Comparison of ENCODE assay signal across 18 cellular contexts in the genomic region with DNA sequence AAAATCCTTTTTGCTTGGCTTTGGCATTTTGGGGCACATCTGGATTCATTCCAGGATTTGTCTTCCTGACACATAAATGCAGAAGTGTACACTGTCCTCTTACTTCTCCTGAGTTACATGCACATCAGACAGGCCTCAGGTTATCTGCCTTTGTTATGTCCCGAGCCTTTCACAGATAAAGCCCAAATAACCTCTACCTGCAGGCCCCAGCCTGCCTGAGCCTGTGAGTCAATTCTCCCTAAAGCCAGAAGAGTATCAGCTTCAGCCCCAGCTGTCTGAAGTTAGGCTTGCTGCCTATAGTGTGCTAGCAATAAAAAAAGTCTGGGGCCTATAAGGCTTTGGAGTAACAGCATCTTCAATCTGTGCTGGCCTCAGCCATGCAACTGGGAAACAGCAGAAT.
"Had no signal": no experiment of that assay in that cellular context is flagged by ENCODE, and none has a peak within 500 bp of the region (broad histone marks: within the 10 kb centered on the region; RNA-seq: fewer than 3 reads in every experiment).

No MANE protein-coding gene starts in this region.

- H3K27ac Mint-ChIP-seq: activated CD8-positive, alpha-beta T cell treated with anti-CD3 and anti-CD28 coated beads, Interleukin-2, amount 10 ng/mL, durations not matched to agents 7 days and 5 days; activated naive CD4-positive, alpha-beta T cell treated with anti-CD3 and anti-CD28 coated beads, Interleukin-2, amount 50 U/mL, for 72 hours; activated T-cell treated with anti-CD3 and anti-CD28 coated beads, Interleukin-2, amount 50 U/mL, for 72 hours; neural progenitor cell; T-helper 17 cell; WTC11 had no signal

- DNase-seq: activated CD4-positive, alpha-beta T cell treated with anti-CD3 and anti-CD28 coated beads for 48 hours; activated CD8-positive, alpha-beta memory T cell treated with anti-CD3 and anti-CD28 coated beads, Interleukin-2, amount 50 U/mL, for 4 hours; activated CD8-positive, alpha-beta T cell treated with anti-CD3 and anti-CD28 coated beads, Interleukin-2, amount 10 ng/mL, durations not matched to agents 7 days and 5 days; activated gamma-delta T cell; activated T-cell treated with anti-CD3 and anti-CD28 coated beads, Interleukin-2, amount 50 U/mL, for 72 hours; caudate nucleus; colonic mucosa; gastrocnemius medialis; heart left ventricle; stimulated activated CD4-positive, alpha-beta T cell treated with anti-CD3 and anti-CD28 coated beads, Interleukin-12 subunit alpha, Interleukin-12 subunit beta, amount 100 ng/mL, for 4 hours; stimulated activated CD4-positive, alpha-beta T cell treated with anti-CD3 and anti-CD28 coated beads, Interleukin-2, amount 100 ng/mL, for 24 hours; stomach; T-helper 17 cell had no signal

- H3K4me3 Mint-ChIP-seq: activated CD8-positive, alpha-beta T cell treated with anti-CD3 and anti-CD28 coated beads, Interleukin-2, amount 10 ng/mL, durations not matched to agents 7 days and 5 days; activated T-cell treated with anti-CD3 and anti-CD28 coated beads, Interleukin-2, amount 50 U/mL, for 72 hours; neural progenitor cell; T-helper 17 cell; WTC11 had no signal

- H3K4me1 Mint-ChIP-seq: neural progenitor cell had no signal

- H3K27me3 Mint-ChIP-seq: T-helper 17 cell had no signal

- ATAC-seq: activated CD8-positive, alpha-beta T cell treated with anti-CD3 and anti-CD28 coated beads, Interleukin-2, amount 10 ng/mL, durations not matched to agents 7 days and 5 days; activated naive CD4-positive, alpha-beta T cell treated with anti-CD3 and anti-CD28 coated beads, Interleukin-2, amount 50 U/mL, for 72 hours; activated T-cell treated with anti-CD3 and anti-CD28 coated beads, Interleukin-2, amount 50 U/mL, for 72 hours; gastrocnemius medialis; heart left ventricle; left lobe of liver; T-helper 17 cell; WTC11 had no signal

- H3K27me3 ChIP-seq: colonic mucosa, gastrocnemius medialis, heart left ventricle, neural progenitor cell, stomach had no signal

- H3K27ac ChIP-seq: colonic mucosa, gastrocnemius medialis, heart left ventricle, neural progenitor cell, thoracic aorta had no signal

- H3K4me3 ChIP-seq: colonic mucosa, gastrocnemius medialis, heart left ventricle, neural progenitor cell, stomach, thoracic aorta had no signal

- H3K4me1 ChIP-seq: colonic mucosa, gastrocnemius medialis, heart left ventricle, neural progenitor cell had no signal

- H3K36me3 ChIP-seq: colonic mucosa, gastrocnemius medialis, heart left ventricle, neural progenitor cell, stomach, thoracic aorta had no signal

- H3K9me3 ChIP-seq: colonic mucosa, gastrocnemius medialis had no signal
